Comparison of ENCODE assay signal across 10 cellular contexts in the genomic region with DNA sequence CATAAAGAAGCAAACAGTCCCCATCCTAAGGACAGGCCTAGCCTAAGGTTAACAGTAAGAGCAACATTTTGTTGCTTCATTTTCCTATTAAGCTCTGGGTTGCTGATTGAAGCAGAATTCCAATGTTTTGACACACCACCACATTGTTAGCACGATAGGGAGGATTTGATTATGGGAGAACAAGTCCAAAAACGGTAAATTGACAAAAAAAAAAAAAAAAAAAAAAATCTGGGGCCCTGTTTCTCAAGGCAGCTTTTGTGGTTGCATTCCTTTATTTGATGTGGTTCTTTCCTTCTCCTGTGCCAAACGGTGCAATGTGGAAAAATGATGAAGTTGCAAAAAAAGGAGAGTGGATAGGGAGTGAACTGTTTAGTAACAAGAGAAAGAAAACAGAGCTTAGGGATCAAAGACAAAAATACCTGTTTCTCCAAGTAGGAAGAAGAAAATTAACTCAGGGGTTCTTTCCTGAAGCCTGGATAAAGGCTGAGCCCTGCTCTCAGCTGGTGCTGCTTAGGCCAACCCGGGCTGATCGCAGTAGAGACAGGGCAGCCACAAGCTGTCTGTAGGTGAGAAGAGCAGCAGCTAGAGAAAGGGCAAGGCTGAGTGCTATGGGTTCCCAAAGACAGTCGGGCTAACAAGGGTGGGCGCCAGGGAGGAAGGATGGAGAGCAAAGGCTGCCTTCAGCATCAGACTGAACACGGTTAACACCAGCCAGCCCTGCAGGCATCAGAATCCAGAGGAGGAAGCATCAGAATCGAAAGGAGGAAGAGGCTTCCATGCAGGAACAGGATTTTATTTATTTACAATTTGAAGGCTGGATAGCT.
DNase-seq lines count a peak whose midpoint lies in the region; ATAC-seq and TF ChIP-seq lines count a peak whose summit lies in the region.
"Had no signal": no experiment of that assay in that cellular context is flagged by ENCODE, and none has a peak within 500 bp of the region (broad histone marks: within the 10 kb centered on the region; RNA-seq: fewer than 3 reads in every experiment).

No MANE protein-coding gene starts in this region.

- no peak overlapping the region; the same call in 1 of the 2 replicates for H3K56ac ChIP-seq in IMR-90 (ENCODE audit: extremely low read depth, insufficient read depth, low read length)

- peak overlapping the region; percentile 46 for H2AFZ ChIP-seq in IMR-90 (replicated peaks; ENCODE audit: low read length, poor library complexity)

- in situ Hi-C loops in IMR-90 (cut with MboI; ENCODE audit: low sequenced_read_pairs) = no loop called here

- TF ChIP-seq CTCF in IMR-90 (conservative IDR thresholded peaks at IDR 0.05; ENCODE audit: low read depth, low read length) (no peak), chondrocyte (IDR thresholded peaks at IDR 0.05) (no peak), mucosa of descending colon (IDR thresholded peaks at IDR 0.05) (no peak)

- intact Hi-C loops in IMR-90 (cut with micrococcal nuclease) = loop anchor here (5.0 to 10.0 kb wide), 2 partner anchors 268 to 470 kb away; no protein-coding TSS in a partner anchor
- intact Hi-C loops in mucosa of descending colon (cut with DNase I, micrococcal nuclease) = no loop called here

- H4K91ac ChIP-seq in IMR-90 (ENCODE audit: insufficient read depth, low read depth, low read length) = peak overlapping the region; percentile 62

- H3K4me3 Mint-ChIP-seq in chondrocyte (ENCODE audit: unreplicated experiment) = no peak overlapping the region
- H3K4me3 Mint-ChIP-seq in activated CD4-positive, alpha-beta T cell treated with anti-CD3 and anti-CD28 coated beads, Interleukin-2, amount 10 ng/mL, durations not matched to agents 7 days and 5 days = no peak overlapping the region

- POLR2A ChIA-PET in IMR-90 (lab: Charles Lee; ENCODE audit: unreplicated experiment) = interaction anchor here (0.7 kb wide), 1 partner anchor 167 kb away, joined by 6 read pairs; no protein-coding TSS in a partner anchor
- POLR2A ChIA-PET in activated CD4-positive, alpha-beta T cell treated with anti-CD3 and anti-CD28 coated beads, Interleukin-2, amount 10 ng/mL, durations not matched to agents 7 days and 5 days (lab: Charles Lee) = interaction anchor here (0.6 kb wide), 1 partner anchor 195 kb away, joined by 3 read pairs; no protein-coding TSS in a partner anchor

- no peaks in the 10 kb centered on the region for H3K36me3 ChIP-seq in IMR-90 (ENCODE audit: control insufficient read depth, insufficient read depth, low read length)
- no peaks in the 10 kb centered on the region for H3K36me3 ChIP-seq in mucosa of descending colon (ENCODE audit: low read depth)

- CTCF ChIA-PET in IMR-90 (lab: Yijun Ruan, JAX) = interaction anchor here (0.6 kb wide), 1 partner anchor 55 kb away, joined by 3 read pairs; no protein-coding TSS in a partner anchor
- CTCF ChIA-PET in activated CD4-positive, alpha-beta T cell treated with anti-CD3 and anti-CD28 coated beads, Interleukin-2, amount 10 ng/mL, durations not matched to agents 7 days and 5 days (lab: Charles Lee) = interaction anchor here (0.6 to 1.3 kb wide), 4 partner anchors 30 to 441 kb away, joined by 3 to 6 read pairs (median 3); no protein-coding TSS in a partner anchor

- dilution Hi-C loops in IMR-90 (cut with HindIII; ENCODE audit: low sequenced_read_pairs, unreplicated experiment) = no loop called here

- H3K27me3 Mint-ChIP-seq in chondrocyte (ENCODE audit: low read depth) = no peaks in the 10 kb centered on the region
- H3K27me3 Mint-ChIP-seq in activated CD4-positive, alpha-beta T cell treated with anti-CD3 and anti-CD28 coated beads, Interleukin-2, amount 10 ng/mL, durations not matched to agents 7 days and 5 days = no peaks in the 10 kb centered on the region

- peaks cover 0 to 6% of the 10 kb centered on the region in 2 experiments; a peak in 1 of 4 replicates for H3K79me1 ChIP-seq in IMR-90 (ENCODE audit: low read depth in 1 of 2, low read length in 2 of 2)

- H4K5ac ChIP-seq in IMR-90 (ENCODE audit: low read depth, low read length) = peak overlapping the region; percentile 95

- H3K4ac ChIP-seq in IMR-90 (ENCODE audit: low read depth, low read length) = peak overlapping the region; percentile 82

- H3K27ac Mint-ChIP-seq in chondrocyte (ENCODE audit: unreplicated experiment) = peak overlapping the region; percentile 47
- H3K27ac Mint-ChIP-seq in activated CD4-positive, alpha-beta T cell treated with anti-CD3 and anti-CD28 coated beads, Interleukin-2, amount 10 ng/mL, durations not matched to agents 7 days and 5 days = no peak overlapping the region

- peak overlapping the region; percentile 90 for H2BK120ac ChIP-seq in IMR-90 (ENCODE audit: low read depth, low read length)

- H4K20me1 ChIP-seq in IMR-90 (ENCODE audit: insufficient read depth, low read length) = no peaks in the 10 kb centered on the region

- peak overlapping the region; percentile 57 for H2AK5ac ChIP-seq in IMR-90 (ENCODE audit: low read depth, low read length)

- no peak for TF ChIP-seq POLR2A in IMR-90 (IDR thresholded peaks at IDR 0.05; ENCODE audit: low read depth, low read length)

- peak overlapping the region; percentile 51; the same call in 2 of the 3 replicates for H2BK15ac ChIP-seq in IMR-90 (ENCODE audit: low read depth, low read length)

- 0 out of 2 replicates have a peak overlapping the region, but pooled peaks have one; percentile 2 for H3K23ac ChIP-seq in IMR-90 (ENCODE audit: low read depth, low read length)

- H3K4me3 ChIP-seq in IMR-90 (ENCODE audit: insufficient read depth, low read depth, low read length) (no peak overlapping the region), mucosa of descending colon (no peak overlapping the region)

- H3K4me1 Mint-ChIP-seq in chondrocyte (ENCODE audit: low read depth) = peaks cover 24% of the 10 kb centered on the region
- H3K4me1 Mint-ChIP-seq in activated CD4-positive, alpha-beta T cell treated with anti-CD3 and anti-CD28 coated beads, Interleukin-2, amount 10 ng/mL, durations not matched to agents 7 days and 5 days = peaks cover 6% of the 10 kb centered on the region

- peak overlapping the region; percentile 59 for H3K14ac ChIP-seq in IMR-90 (replicated peaks; ENCODE audit: low read depth, low read length)

- H3K9me3 ChIP-seq in IMR-90 (ENCODE audit: control insufficient read depth, insufficient read depth, low read length) (no peaks in the 10 kb centered on the region), mucosa of descending colon (no peaks in the 10 kb centered on the region)

- H3K27me3 ChIP-seq in IMR-90 (ENCODE audit: control insufficient read depth, insufficient read depth, low read length) = no peaks in the 10 kb centered on the region

- no peaks in the 10 kb centered on the region for H3K9me3 Mint-ChIP-seq in chondrocyte (ENCODE audit: low read depth)
- no peaks in the 10 kb centered on the region for H3K9me3 Mint-ChIP-seq in activated CD4-positive, alpha-beta T cell treated with anti-CD3 and anti-CD28 coated beads, Interleukin-2, amount 10 ng/mL, durations not matched to agents 7 days and 5 days

- BruUV-seq in IMR-90 (replicated peaks; lab: Mats Ljungman, UMichigan) = no TSS peak

- peak overlapping the region; percentile 42 for H3K4me2 ChIP-seq in IMR-90 (ENCODE audit: low read depth, low read length)

- peak overlapping the region; percentile 86 for H2BK20ac ChIP-seq in IMR-90 (ENCODE audit: low read depth, low read length)

- peak overlapping the region; percentile 58 for H2BK5ac ChIP-seq in IMR-90 (ENCODE audit: low read depth, low read length, poor library complexity, severe bottlenecking)

- no peak for TF ChIP-seq RAD21 in IMR-90 (IDR thresholded peaks at IDR 0.05; ENCODE audit: low read length)

- H4K8ac ChIP-seq in IMR-90 (ENCODE audit: low read depth in 2 of 2, low read length in 2 of 2) = peak overlapping the region; percentile 24 to 78; a peak in 3 of 4 replicates

- peak overlapping the region; percentile 6 for H2AK9ac ChIP-seq in IMR-90 (replicated peaks; ENCODE audit: low read depth, low read length, poor library complexity)

- H3K36me3 Mint-ChIP-seq in chondrocyte (ENCODE audit: low read depth) = peaks cover 1% of the 10 kb centered on the region
- H3K36me3 Mint-ChIP-seq in activated CD4-positive, alpha-beta T cell treated with anti-CD3 and anti-CD28 coated beads, Interleukin-2, amount 10 ng/mL, durations not matched to agents 7 days and 5 days (ENCODE audit: low read depth) = peaks cover 6% of the 10 kb centered on the region

- peak overlapping the region; percentile 96 for H3K18ac ChIP-seq in IMR-90 (ENCODE audit: low read depth, low read length)

- WGBS in IMR-90 (ENCODE audit: extremely low coverage in 2 of 2, insufficient read length in 1 of 2), 2 experiments = no CpG with 5 or more reads among the region's 9 CpGs

- peaks cover 11% of the 10 kb centered on the region; the same call in 1 of the 2 replicates for H3K9me1 ChIP-seq in IMR-90 (ENCODE audit: insufficient read depth, low read length)

- ATAC-seq in IMR-90 (ENCODE audit: low read depth) (peak; percentile 86), mucosa of descending colon (peak; percentile 92), HG02885 (IDR thresholded peaks at IDR 0.05; ENCODE audit: poor library complexity, unreplicated experiment) (no peak)

- peaks cover 12% of the 10 kb centered on the region for H3K4me1 ChIP-seq in IMR-90 (ENCODE audit: control insufficient read depth, insufficient read depth, low read length)
- H3K4me1 ChIP-seq in mucosa of descending colon (ENCODE audit: low read depth) = peaks cover 19% of the 10 kb centered on the region

- H3K27ac ChIP-seq in IMR-90 (ENCODE audit: insufficient read depth, low read length) = peak overlapping the region; percentile 94
- H3K27ac ChIP-seq: C4-2B, HL-60 had no signal

- peak overlapping the region; percentile 68 for H3K9ac ChIP-seq in IMR-90 (ENCODE audit: low read depth, low read length)

- peak; percentile 61 for DNase-seq in A172 (ENCODE audit: low spot score)
- peak; percentile 93 for DNase-seq in IMR-90
- DNase-seq in chondrocyte (ENCODE audit: low spot score) = no peak
- DNase-seq in mucosa of descending colon = peak in 1 of 3 donors; percentile 51
- no peak for DNase-seq in HK-2 (ENCODE audit: unreplicated experiment)
- DNase-seq in activated CD4-positive, alpha-beta T cell treated with anti-CD3 and anti-CD28 coated beads, Interleukin-2, amount 10 ng/mL, durations not matched to agents 7 days and 5 days = no peak
- no peak for DNase-seq in DMS 273 (lab: John Stamatoyannopoulos, UW; ENCODE audit: unreplicated experiment)

TF ChIP-seq in IMR-90, 13 proteins besides CTCF, POLR2A, EP300 and RAD21:
- TF ChIP-seq MAFK (IDR thresholded peaks at IDR 0.05; ENCODE audit: low read depth, low read length) (peak; percentile 96), CEBPB (IDR thresholded peaks at IDR 0.05; ENCODE audit: low read depth, low read length) (peak; percentile 77), BHLHE40 (IDR thresholded peaks at IDR 0.05; ENCODE audit: low read depth, low read length) (no peak), RCOR1 (IDR thresholded peaks at IDR 0.05; ENCODE audit: insufficient replicate concordance, low read length) (no peak), MXI1 (IDR thresholded peaks at IDR 0.05; ENCODE audit: borderline replicate concordance, low read depth, low read length) (no peak)

Comparison
In these comparisons a context has a peak if more than half of its experiments do, and no peak if none do; other contexts are left out.
1. DNase-seq: peak in A172 (single experiment) and IMR-90 (single experiment); none in chondrocyte (single experiment), HK-2 (single experiment), activated CD4-positive, alpha-beta T cell treated with anti-CD3 and anti-CD28 coated beads, Interleukin-2, amount 10 ng/mL, durations not matched to agents 7 days and 5 days (single experiment) and DMS 273 (single experiment).